Comparison of ENCODE assay signal across 8 cellular contexts in the genomic region with DNA sequence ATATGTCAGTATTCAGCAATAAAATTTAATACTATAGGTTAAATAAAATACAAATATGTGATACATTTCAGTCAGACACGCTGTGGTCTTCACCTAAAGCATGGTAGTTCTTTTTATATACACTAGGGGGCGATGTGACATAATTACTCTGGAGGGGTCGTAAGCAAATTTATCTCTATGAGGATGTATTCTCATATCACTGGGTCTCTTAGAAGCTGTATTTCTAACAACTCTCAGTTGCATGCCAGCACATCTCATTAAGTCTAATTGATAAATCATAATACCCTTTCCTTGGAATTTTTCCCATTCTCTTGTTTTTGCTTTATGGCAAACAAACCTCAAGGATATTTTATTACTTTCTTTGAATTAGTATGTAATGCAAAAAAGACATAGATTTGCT. TPM values are rescaled to one million over a fixed set of nuclear protein-coding genes. Genes with fewer than 3 reads are reported as not detected.
A peak's percentile ranks its signal among the peaks of the same experiment; 100 is the strongest.
DNase-seq lines count a peak whose midpoint lies in the region; ATAC-seq and TF ChIP-seq lines count a peak whose summit lies in the region.

No MANE protein-coding gene starts in this region.

- H3K36me3 ChIP-seq in smooth muscle cell (ENCODE audit: low read depth) = no peaks in the 10 kb centered on the region

- H4K20me1 ChIP-seq in H9 (ENCODE audit: control insufficient read depth, insufficient read depth, insufficient read length) (no peaks in the 10 kb centered on the region), smooth muscle cell (ENCODE audit: low read depth) (peaks cover 19% of the 10 kb centered on the region)

- no peak overlapping the region for H4K8ac ChIP-seq in H9 (replicated peaks; ENCODE audit: insufficient read length, low read depth, low read length)

- DNase-seq in COR-L47 (lab: John Stamatoyannopoulos, UW) = peak; percentile 30
- no peak for DNase-seq in H9
- DNase-seq in NCI-H69 (lab: John Stamatoyannopoulos, UW) = peak; percentile 43
- DNase-seq in endothelial cell (ENCODE audit: low spot score) = no peak
- no peak for DNase-seq in smooth muscle cell (lab: John Stamatoyannopoulos, UW; ENCODE audit: unreplicated experiment)
- DNase-seq in activated T-cell treated with anti-CD3 and anti-CD28 coated beads, Interleukin-2, amount 50 U/mL, for 4 hours = no peak

- H3K36me3 Mint-ChIP-seq in H9 (ENCODE audit: insufficient read depth in 1 of 3, low read depth in 3 of 3) = no peaks in the 10 kb centered on the region; a peak in 1 of 7 replicates
- H3K36me3 Mint-ChIP-seq in endothelial cell (ENCODE audit: low read depth, unreplicated experiment) = peaks cover 17% of the 10 kb centered on the region
- no peaks in the 10 kb centered on the region for H3K36me3 Mint-ChIP-seq in activated T-cell treated with anti-CD3 and anti-CD28 coated beads, Interleukin-2, amount 50 U/mL, for 4 hours (ENCODE audit: insufficient read depth)

- peaks cover 28% of the 10 kb centered on the region; the same call in 1 of the 2 replicates for H3K27me3 ChIP-seq in H9 (ENCODE audit: insufficient read depth, low read length)
- H3K27me3 ChIP-seq in smooth muscle cell (ENCODE audit: low read depth) = peaks cover 21% of the 10 kb centered on the region

- no peak overlapping the region for H3K23ac ChIP-seq in H9 (ENCODE audit: insufficient read length, low read depth, low read length)

- no peak overlapping the region for H3K4ac ChIP-seq in H9 (ENCODE audit: low read depth, low read length)

- H3K27me3 Mint-ChIP-seq in H9 (ENCODE audit: low read depth) (peaks cover 52% of the 10 kb centered on the region), endothelial cell (ENCODE audit: unreplicated experiment) (peaks cover 31% of the 10 kb centered on the region)
- H3K27me3 Mint-ChIP-seq in activated T-cell treated with anti-CD3 and anti-CD28 coated beads, Interleukin-2, amount 50 U/mL, for 4 hours (ENCODE audit: low read depth) = peaks cover 55% of the 10 kb centered on the region

- peaks cover 8% of the 10 kb centered on the region for H3F3A ChIP-seq in smooth muscle cell (ENCODE audit: low read depth)

- no peak overlapping the region for H2BK12ac ChIP-seq in H9 (ENCODE audit: insufficient read length, low read depth, low read length)

- peaks cover 32 to 34% of the 10 kb centered on the region in 2 experiments for H3K4me1 Mint-ChIP-seq in H9
- H3K4me1 Mint-ChIP-seq in endothelial cell (ENCODE audit: unreplicated experiment) = peaks cover 23% of the 10 kb centered on the region
- H3K4me1 Mint-ChIP-seq in activated T-cell treated with anti-CD3 and anti-CD28 coated beads, Interleukin-2, amount 50 U/mL, for 4 hours (ENCODE audit: low read depth) = peaks cover 36% of the 10 kb centered on the region

- H2AK5ac ChIP-seq in H9 (ENCODE audit: insufficient read length, low read length) = no peak overlapping the region

- no peak overlapping the region for H2AFZ ChIP-seq in H9 (ENCODE audit: low read length)
- H2AFZ ChIP-seq in smooth muscle cell (ENCODE audit: low read depth) = no peak overlapping the region

- no peak overlapping the region for H3K27ac Mint-ChIP-seq in H9
- no peak overlapping the region for H3K27ac Mint-ChIP-seq in endothelial cell (ENCODE audit: unreplicated experiment)

- no peak overlapping the region for H4K5ac ChIP-seq in H9 (ENCODE audit: insufficient read length, low read depth, low read length)

- H3K4me2 ChIP-seq in H9 (ENCODE audit: insufficient read depth, insufficient read length, low read length) (no peak overlapping the region), smooth muscle cell (no peak overlapping the region)

- H4K91ac ChIP-seq in H9 (ENCODE audit: insufficient read length, low read depth, low read length) = no peak overlapping the region

- H2BK15ac ChIP-seq in H9 (ENCODE audit: low read depth, low read length) = no peak overlapping the region

- H2BK120ac ChIP-seq in H9 (ENCODE audit: low read depth, low read length, poor library complexity, severe bottlenecking) = no peak overlapping the region

- peaks cover 31% of the 10 kb centered on the region for H3K23me2 ChIP-seq in H9 (ENCODE audit: insufficient read length, low read depth, low read length, poor library complexity, severe bottlenecking)

- H3K4me1 ChIP-seq in H9 (ENCODE audit: insufficient read depth, low read length) (no peaks in the 10 kb centered on the region), smooth muscle cell (ENCODE audit: low read depth) (peaks cover 10% of the 10 kb centered on the region)

- no peak overlapping the region for H2BK5ac ChIP-seq in H9 (ENCODE audit: insufficient read length, low read length)

- no CpG with 5 or more reads among the region's 3 CpGs for WGBS in H9 (ENCODE audit: extremely low coverage, insufficient read length, low lambda C conversion rate)
- 0% methylated on average over 3 of the region's 3 CpGs for WGBS in smooth muscle cell (ENCODE audit: low lambda C conversion rate)

- H3T11ph ChIP-seq in H9 (ENCODE audit: low read length) = no peak overlapping the region

- H3K9ac ChIP-seq in H9 (ENCODE audit: extremely low read depth, insufficient read length, low read length) (no peak overlapping the region), smooth muscle cell (ENCODE audit: low read depth) (no peak overlapping the region)

- H3K9me3 Mint-ChIP-seq in H9 (peaks cover under 1 to 4% of the 10 kb centered on the region in 2 experiments; a peak in 2 of 5 replicates), endothelial cell (ENCODE audit: unreplicated experiment) (no peaks in the 10 kb centered on the region)
- H3K9me3 Mint-ChIP-seq in activated T-cell treated with anti-CD3 and anti-CD28 coated beads, Interleukin-2, amount 50 U/mL, for 4 hours = no peaks in the 10 kb centered on the region

- H3K9me3 ChIP-seq in H9 (ENCODE audit: control insufficient read depth, low read depth, low read length) = no peaks in the 10 kb centered on the region
- H3K9me3 ChIP-seq in smooth muscle cell (replicated peaks; ENCODE audit: low read depth) = no peaks in the 10 kb centered on the region

- ATAC-seq in GM21447 (IDR thresholded peaks at IDR 0.05; ENCODE audit: unreplicated experiment) (no peak), GM21576 (IDR thresholded peaks at IDR 0.05; ENCODE audit: unreplicated experiment) (no peak)
- no peak for ATAC-seq in activated T-cell treated with anti-CD3 and anti-CD28 coated beads, Interleukin-2, amount 50 U/mL, for 4 hours

- no peak overlapping the region for H3K27ac ChIP-seq in H9 (ENCODE audit: insufficient read length, low read depth, low read length)
- H3K27ac ChIP-seq in smooth muscle cell (ENCODE audit: low read depth) = no peak overlapping the region

- H3K79me2 ChIP-seq in H9 (ENCODE audit: insufficient read depth, low read length) (no peaks in the 10 kb centered on the region), smooth muscle cell (ENCODE audit: low read depth) (no peaks in the 10 kb centered on the region)

- H3K18ac ChIP-seq in H9 (ENCODE audit: insufficient read length, low read depth, low read length) = no peak overlapping the region

- TF ChIP-seq CTCF in H9 (conservative IDR thresholded peaks at IDR 0.05) (peak; percentile 84), endothelial cell (IDR thresholded peaks at IDR 0.05; ENCODE audit: unreplicated experiment) (peak; percentile 92), smooth muscle cell (IDR thresholded peaks at IDR 0.05; ENCODE audit: borderline replicate concordance, insufficient read depth, poor library complexity, severe bottlenecking) (peak; percentile 82)

- no peak overlapping the region for H3K56ac ChIP-seq in H9 (ENCODE audit: insufficient read length, low read depth, low read length)

- no peaks in the 10 kb centered on the region for H3K79me1 ChIP-seq in H9 (ENCODE audit: insufficient read depth, low read depth, low read length, poor library complexity, severe bottlenecking)

- H3K14ac ChIP-seq in H9 (ENCODE audit: insufficient read depth, low read length) = no peak overlapping the region

- H3K4me3 Mint-ChIP-seq in H9 = no peak overlapping the region
- H3K4me3 Mint-ChIP-seq in endothelial cell (ENCODE audit: unreplicated experiment) = no peak overlapping the region
- no peak overlapping the region for H3K4me3 Mint-ChIP-seq in activated T-cell treated with anti-CD3 and anti-CD28 coated beads, Interleukin-2, amount 50 U/mL, for 4 hours

- H3K4me3 ChIP-seq in smooth muscle cell = no peak overlapping the region

- H2BK20ac ChIP-seq in H9 (ENCODE audit: low read depth, low read length, poor library complexity, severe bottlenecking) = no peak overlapping the region

RNA-seq across cellular contexts. Expression of a gene that starts 3.9 kb away (rescaled TPM):
- 0.37 and 0.52 TPM in 2 replicates for total RNA-seq in H9 (2021)
- 40.2 TPM for total RNA-seq in endothelial cell (ENCODE audit: unreplicated experiment)
- total RNA-seq in smooth muscle cell = 9.6 and 9.7 TPM in 2 replicates
- 5.7 and 5.9 TPM in 2 replicates for polyA plus RNA-seq in smooth muscle cell
- under 1 TPM in 2 of 3 donors, not detected in 1; 0.03 to 0.05 TPM for total RNA-seq in activated T-cell treated with anti-CD3 and anti-CD28 coated beads, Interleukin-2, amount 50 U/mL, for 4 hours

Comparison
In these comparisons a context has a peak if more than half of its experiments do, and no peak if none do; other contexts are left out.
1. DNase-seq: peak in COR-L47 (single experiment) and NCI-H69 (single experiment); none in H9 (single experiment), endothelial cell (single experiment), smooth muscle cell (single experiment) and activated T-cell treated with anti-CD3 and anti-CD28 coated beads, Interleukin-2, amount 50 U/mL, for 4 hours (single experiment).
2. Peak in every context shown above with its lines, with median percentiles within 50 percentile points of each other: CTCF ChIP-seq.